1 cellular context compared by ENCODE assay signal in the genomic region with DNA sequence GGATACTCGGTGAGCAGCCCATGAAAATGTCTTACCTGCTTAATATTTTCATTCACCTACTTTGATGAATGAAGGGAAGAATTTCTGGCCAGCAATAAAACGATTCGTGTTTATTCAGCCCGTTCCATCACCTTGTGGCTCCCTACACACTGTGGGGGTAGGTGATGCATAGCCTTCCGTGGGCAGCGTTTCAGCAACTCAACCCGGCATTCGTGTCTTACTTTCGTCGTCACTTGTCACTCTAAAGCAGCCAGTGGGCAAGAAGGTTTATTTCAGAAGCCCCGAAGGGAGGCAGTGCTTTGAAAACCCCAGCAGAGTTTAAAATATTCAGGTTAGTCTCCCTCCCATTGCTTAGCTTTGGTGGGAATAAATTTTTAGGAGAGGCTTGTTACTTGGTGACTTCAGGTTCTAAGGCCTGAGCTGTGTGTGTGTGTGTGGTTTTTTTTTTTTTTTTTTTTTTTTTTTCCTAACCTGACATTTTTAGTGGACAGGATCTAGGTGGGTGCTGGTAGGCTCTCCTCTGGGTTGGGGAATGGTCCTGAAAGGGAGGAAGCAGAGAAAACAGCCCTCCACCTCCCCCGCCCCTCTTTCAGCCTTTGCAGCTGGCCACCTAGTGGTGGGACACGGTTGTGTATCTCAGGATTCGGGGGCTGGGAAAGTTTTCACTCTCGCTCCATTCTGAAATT.
TF ChIP-seq lines count a peak whose summit lies in the region.

No MANE protein-coding gene starts in this region.

TF ChIP-seq in SK-N-SH, 30 proteins besides CTCF, POLR2A, EP300 and RAD21 (continued from another document):
- TF ChIP-seq, protein P1, sequence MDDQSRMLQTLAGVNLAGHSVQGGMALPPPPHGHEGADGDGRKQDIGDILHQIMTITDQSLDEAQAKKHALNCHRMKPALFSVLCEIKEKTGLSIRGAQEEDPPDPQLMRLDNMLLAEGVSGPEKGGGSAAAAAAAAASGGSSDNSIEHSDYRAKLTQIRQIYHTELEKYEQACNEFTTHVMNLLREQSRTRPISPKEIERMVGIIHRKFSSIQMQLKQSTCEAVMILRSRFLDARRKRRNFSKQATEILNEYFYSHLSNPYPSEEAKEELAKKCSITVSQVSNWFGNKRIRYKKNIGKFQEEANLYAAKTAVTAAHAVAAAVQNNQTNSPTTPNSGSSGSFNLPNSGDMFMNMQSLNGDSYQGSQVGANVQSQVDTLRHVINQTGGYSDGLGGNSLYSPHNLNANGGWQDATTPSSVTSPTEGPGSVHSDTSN (IDR thresholded peaks at IDR 0.05), result no peak
- TF ChIP-seq, protein P2, sequence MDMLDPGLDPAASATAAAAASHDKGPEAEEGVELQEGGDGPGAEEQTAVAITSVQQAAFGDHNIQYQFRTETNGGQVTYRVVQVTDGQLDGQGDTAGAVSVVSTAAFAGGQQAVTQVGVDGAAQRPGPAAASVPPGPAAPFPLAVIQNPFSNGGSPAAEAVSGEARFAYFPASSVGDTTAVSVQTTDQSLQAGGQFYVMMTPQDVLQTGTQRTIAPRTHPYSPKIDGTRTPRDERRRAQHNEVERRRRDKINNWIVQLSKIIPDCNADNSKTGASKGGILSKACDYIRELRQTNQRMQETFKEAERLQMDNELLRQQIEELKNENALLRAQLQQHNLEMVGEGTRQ (IDR thresholded peaks at IDR 0.05; ENCODE audit: borderline replicate concordance, low read depth, low read length), result no peak
- TF ChIP-seq, protein P3, sequence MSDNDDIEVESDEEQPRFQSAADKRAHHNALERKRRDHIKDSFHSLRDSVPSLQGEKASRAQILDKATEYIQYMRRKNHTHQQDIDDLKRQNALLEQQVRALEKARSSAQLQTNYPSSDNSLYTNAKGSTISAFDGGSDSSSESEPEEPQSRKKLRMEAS (IDR thresholded peaks at IDR 0.05; ENCODE audit: low read depth), result no peak
- TF ChIP-seq ZBTB33 (IDR thresholded peaks at IDR 0.05; ENCODE audit: borderline replicate concordance, low read depth) (no peak), GATA2 (CRISPR knock-in tag; IDR thresholded peaks at IDR 0.05) (no peak), GABPA (IDR thresholded peaks at IDR 0.05; ENCODE audit: low read depth) (no peak), USF1 (IDR thresholded peaks at IDR 0.05; ENCODE audit: borderline replicate concordance, low read depth) (no peak), POLR2AphosphoS5 (IDR thresholded peaks at IDR 0.05; ENCODE audit: low read depth, low read length) (no peak), REST (IDR thresholded peaks at IDR 0.05; ENCODE audit: low read depth, low read length) (no peak), RXRA (IDR thresholded peaks at IDR 0.05; ENCODE audit: borderline replicate concordance, low read depth) (0 out of 2 replicates have a peak, but pooled peaks have one; percentile 2), YY1 (IDR thresholded peaks at IDR 0.05; ENCODE audit: low read depth) (0 out of 2 replicates have a peak, but pooled peaks have one; percentile 7), NRF1 (IDR thresholded peaks at IDR 0.05; ENCODE audit: low read depth, low read length) (no peak), TEAD4 (IDR thresholded peaks at IDR 0.05; ENCODE audit: borderline replicate concordance, insufficient read depth) (no peak), FOXM1 (IDR thresholded peaks at IDR 0.05; ENCODE audit: low read depth) (no peak), EZH2phosphoT487 (IDR thresholded peaks at IDR 0.05; ENCODE audit: borderline replicate concordance, low read depth) (no peak), MEF2A (IDR thresholded peaks at IDR 0.05; ENCODE audit: borderline replicate concordance, low read depth) (no peak)
- TF ChIP-seq, protein P4, sequence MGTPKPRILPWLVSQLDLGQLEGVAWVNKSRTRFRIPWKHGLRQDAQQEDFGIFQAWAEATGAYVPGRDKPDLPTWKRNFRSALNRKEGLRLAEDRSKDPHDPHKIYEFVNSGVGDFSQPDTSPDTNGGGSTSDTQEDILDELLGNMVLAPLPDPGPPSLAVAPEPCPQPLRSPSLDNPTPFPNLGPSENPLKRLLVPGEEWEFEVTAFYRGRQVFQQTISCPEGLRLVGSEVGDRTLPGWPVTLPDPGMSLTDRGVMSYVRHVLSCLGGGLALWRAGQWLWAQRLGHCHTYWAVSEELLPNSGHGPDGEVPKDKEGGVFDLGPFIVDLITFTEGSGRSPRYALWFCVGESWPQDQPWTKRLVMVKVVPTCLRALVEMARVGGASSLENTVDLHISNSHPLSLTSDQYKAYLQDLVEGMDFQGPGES (IDR thresholded peaks at IDR 0.05; ENCODE audit: low read depth, low read length), result no peak
TF ChIP-seq in SK-N-SH: peak in this region for 7.
